ENCODE assay signal across 26 cellular contexts in genomic region chr3:134474956-134475355, GRCh38. TPM values are rescaled to one million over a fixed set of nuclear protein-coding genes. Genes with fewer than 3 reads are reported as not detected.
DNase-seq lines count a peak whose midpoint lies in the region; ATAC-seq, FAIRE-seq and TF ChIP-seq lines count a peak whose summit lies in the region.
"Had no signal": no experiment of that assay in that cellular context is flagged by ENCODE, and none has a peak within 500 bp of the region (broad histone marks: within the 10 kb centered on the region; RNA-seq: fewer than 3 reads in every experiment).

No MANE protein-coding gene starts in this region.

- intact Hi-C loops in HepG2 (cut with micrococcal nuclease; ENCODE audit: unreplicated experiment) (loop anchor here (1.0 to 5.0 kb wide), 5 partner anchors 26 to 263 kb away; no protein-coding TSS in a partner anchor), posterior cingulate gyrus (cut with DNase I) (loop anchor here (1.0 to 10.0 kb wide), 6 partner anchors 98 to 550 kb away; no protein-coding TSS in a partner anchor)

- H3K27ac ChIP-seq in RWPE1 (peak overlapping the region; percentile 57), HepG2 (ENCODE audit: extremely low read length, insufficient read depth, low read length) (no peak overlapping the region)
- H3K27ac ChIP-seq: C4-2B, SJSA1 had no signal

- no peak for DNase-seq in RWPE1 (ENCODE audit: low spot score)
- DNase-seq in chondrocyte (ENCODE audit: low spot score) = no peak
- no peak for DNase-seq in HepG2 (ENCODE audit: low spot score)
- no peak for DNase-seq in DMS 273 (lab: John Stamatoyannopoulos, UW; ENCODE audit: unreplicated experiment)
- DNase-seq in LoVo (ENCODE audit: low spot score) = no peak
- DNase-seq in posterior cingulate gyrus = no peak
- DNase-seq in stimulated activated CD4-positive, alpha-beta T cell treated with anti-CD3 and anti-CD28 coated beads, Interleukin-4, amount 100 ng/mL, for 1 hour = no peak
- DNase-seq: Calu3; CD8-positive, alpha-beta memory T cell; DMS53; GOT3; Karpas-422; MV-4-11; NCI-H1105 treated with DMSO at 0.1 percent for 48 hours; NCI-H2029; NCI-H446 treated with DMSO at 0.1 percent for 48 hours; NCI-H526; NCI-H82; NK-92 treated with Interleukin-12 subunit alpha and Interleukin-12 subunit beta, amount 100 ng/mL, for 24 hours; PC-3; Right ventricle myocardium superior had no signal

- TF ChIP-seq POLR2A in HepG2 (IDR thresholded peaks at IDR 0.05; ENCODE audit: insufficient read depth in 1 of 2, low read depth in 2 of 2, low read length in 2 of 2) = no peak

- H3K27ac Mint-ChIP-seq in chondrocyte (ENCODE audit: unreplicated experiment) = peak overlapping the region; percentile 62
- H3K27ac Mint-ChIP-seq: B cell had no signal

- H3K27me3 Mint-ChIP-seq in chondrocyte (ENCODE audit: low read depth) = no peaks in the 10 kb centered on the region
- H3K27me3 Mint-ChIP-seq: B cell; CD8-positive, alpha-beta memory T cell had no signal

- no peak overlapping the region for H3K4me3 ChIP-seq in HepG2 (replicated peaks in 1 of 3; ENCODE audit: insufficient read depth in 1 of 3, low read depth in 2 of 3, low read length in 3 of 3)
- H3K4me3 ChIP-seq: GM12878, HAP-1, SJSA1 had no signal

- no peaks in the 10 kb centered on the region for H4K20me1 ChIP-seq in HepG2 (ENCODE audit: insufficient read depth, low read length)

- TF ChIP-seq EP300 in HepG2 (IDR thresholded peaks at IDR 0.05; ENCODE audit: low read depth in 2 of 2, low read length in 2 of 2) (no peak), HepG2 (CRISPR knock-in tag; IDR thresholded peaks at IDR 0.05; ENCODE audit: borderline replicate concordance) (no peak)

- FAIRE-seq in HepG2 (lab: Jason Lieb, UNC) = peak; percentile 52
- FAIRE-seq: GM12878 had no signal

- H3K9me3 ChIP-seq in HepG2 (ENCODE audit: low read length) = no peaks in the 10 kb centered on the region
- H3K9me3 ChIP-seq: HAP-1, SJSA1 had no signal

- 77% methylated on average over 5 of the region's 5 CpGs for WGBS in HepG2 (ENCODE audit: low lambda C conversion rate)

- POLR2A ChIA-PET in RWPE1 (lab: Yijun Ruan, JAX; ENCODE audit: low non-redundant PET) = no interaction called here
- POLR2A ChIA-PET in HepG2 (lab: Yijun Ruan, JAX) = interaction anchor here (1.5 kb wide), 1 partner anchor 166 kb away, joined by 4 read pairs; no protein-coding TSS in a partner anchor

- no peak for TF ChIP-seq CTCF in RWPE1 (conservative IDR thresholded peaks at IDR 0.05; ENCODE audit: low read depth)
- no peak for TF ChIP-seq CTCF in chondrocyte (IDR thresholded peaks at IDR 0.05)
- no peak for TF ChIP-seq CTCF in HepG2 (CRISPR knock-in tag; IDR thresholded peaks at IDR 0.05)

- no TSS peak for BruUV-seq in HepG2 (replicated peaks; lab: Mats Ljungman, UMichigan)

- no peaks in the 10 kb centered on the region for H3K79me2 ChIP-seq in HepG2 (ENCODE audit: insufficient read depth, low read length)

- peaks cover 30% of the 10 kb centered on the region for H3K4me1 ChIP-seq in HepG2 (ENCODE audit: insufficient read depth, low read length)

- peaks cover 5% of the 10 kb centered on the region for H3K36me3 Mint-ChIP-seq in chondrocyte (ENCODE audit: low read depth)

- in situ Hi-C loops in HepG2 (cut with HindIII; ENCODE audit: extremely low pct_ligation_motif_present, low pct_unique_long_range_greater_than_20kb) = loop anchor here (5.0 to 10.0 kb wide), 3 partner anchors 103 to 260 kb away; partner anchors contain the start of gene AMOTL2

- no peaks in the 10 kb centered on the region for H3K9me3 Mint-ChIP-seq in chondrocyte (ENCODE audit: low read depth)
- H3K9me3 Mint-ChIP-seq: CD8-positive, alpha-beta memory T cell had no signal

- no peak for TF ChIP-seq RAD21 in HepG2 (CRISPR knock-in tag; IDR thresholded peaks at IDR 0.05)

- peaks cover 0 to 31% of the 10 kb centered on the region in 2 experiments; a peak in 4 of 5 replicates for H3K36me3 ChIP-seq in HepG2 (replicated peaks in 1 of 2; ENCODE audit: control insufficient read depth in 1 of 2, insufficient read depth in 2 of 2, low read length in 2 of 2)

- no peak overlapping the region for H3K9ac ChIP-seq in HepG2 (ENCODE audit: insufficient read depth, low read depth, low read length)

- CTCF ChIA-PET in RWPE1 (lab: Yijun Ruan, JAX) (interaction anchor here (0.6 to 3.5 kb wide), 5 partner anchors 63 to 277 kb away, joined by 3 to 25 read pairs (median 3); no protein-coding TSS in a partner anchor), HepG2 (lab: Yijun Ruan, JAX; ENCODE audit: low intra/inter-chr PET ratio, low total read pairs) (interaction anchor here (2.6 kb wide), 1 partner anchor 166 kb away, joined by 48 read pairs; no protein-coding TSS in a partner anchor)

- no peak for ATAC-seq in HepG2
- ATAC-seq: GM12878, PC-3 had no signal

- H3K4me3 Mint-ChIP-seq in chondrocyte (ENCODE audit: unreplicated experiment) = no peak overlapping the region
- H3K4me3 Mint-ChIP-seq: B cell; CD8-positive, alpha-beta memory T cell had no signal

- no peak overlapping the region for H3K4me2 ChIP-seq in HepG2 (ENCODE audit: low read depth, low read length)

- no peak overlapping the region for H2AFZ ChIP-seq in HepG2 (ENCODE audit: low read length)

- H3K27me3 ChIP-seq in HepG2 (ENCODE audit: control insufficient read depth in 1 of 2, insufficient read depth in 2 of 2, low read length in 2 of 2) = no peaks in the 10 kb centered on the region
- H3K27me3 ChIP-seq: SJSA1 had no signal

- peaks cover 47% of the 10 kb centered on the region for H3K4me1 Mint-ChIP-seq in chondrocyte (ENCODE audit: low read depth)
- H3K4me1 Mint-ChIP-seq: B cell had no signal

RNA-seq across cellular contexts. Expression of gene ANAPC13, which starts 10.8 kb away (rescaled TPM):
- total RNA-seq in chondrocyte (66.8 to 86.0 TPM (median 81.3 TPM) in 3 replicates), HepG2 (2016; rRNA removed; fragmentation: Illumina TruSeq; extraction: Trizol) (69.1 and 95.1 TPM in 2 replicates)
- 28.8 and 29.6 TPM in 2 replicates for total RNA-seq in HepG2 (2016; cell fraction: cytosol; rRNA removed; fragmentation: Illumina TruSeq; extraction: Trizol; ENCODE audit: low read depth)
- 65.5 and 97.5 TPM in 2 replicates for total RNA-seq in HepG2 (2016; cell fraction: insoluble cytoplasmic fraction; rRNA removed; fragmentation: Illumina TruSeq; extraction: Trizol)
- 66.9 and 68.5 TPM in 2 replicates for total RNA-seq in HepG2 (2016; cell fraction: membrane; rRNA removed; fragmentation: Illumina TruSeq; extraction: Trizol)
- total RNA-seq in HepG2 (2016; cell fraction: nucleus; rRNA removed; fragmentation: Illumina TruSeq; extraction: Trizol) = 35.2 and 41.2 TPM in 2 replicates
- polyA plus RNA-seq in HepG2 (2011; rRNA removed) = 30.1 and 48.7 TPM in 2 replicates
- polyA plus RNA-seq in HepG2 (2011; cell fraction: cytosol; rRNA removed) = 25.8 and 39.9 TPM in 2 replicates
- polyA plus RNA-seq in HepG2 (2011; cell fraction: nucleus; rRNA removed) = 8.8 and 11.8 TPM in 2 replicates
- 49.7 and 63.1 TPM in 2 replicates for polyA plus RNA-seq in HepG2 (2012)
- 39.1 and 56.3 TPM in 2 replicates for polyA plus RNA-seq in HepG2 (2016; cell fraction: cytosol; fragmentation: Illumina TruSeq; extraction: Trizol; ENCODE audit: low read depth)
- polyA plus RNA-seq in HepG2 (2016; cell fraction: insoluble cytoplasmic fraction; fragmentation: Illumina TruSeq; extraction: Trizol; ENCODE audit: low read depth) = 131 and 136 TPM in 2 replicates
- polyA plus RNA-seq in HepG2 (2016; cell fraction: membrane; fragmentation: Illumina TruSeq; extraction: Trizol; ENCODE audit: low read depth) = 79.6 and 85.2 TPM in 2 replicates
- 57.6 and 59.2 TPM in 2 replicates for polyA plus RNA-seq in HepG2 (2016; cell fraction: nucleus; fragmentation: Illumina TruSeq; extraction: Trizol; ENCODE audit: insufficient read depth, low read depth)
- 7.5 and 12.4 TPM in 2 replicates for polyA minus RNA-seq in HepG2 (2011; rRNA and poly(A)+ RNA removed; ENCODE audit: low replicate concordance)
- polyA minus RNA-seq in HepG2 (2011; cell fraction: cytosol; rRNA and poly(A)+ RNA removed) = 15.1 and 18.6 TPM in 2 replicates
- polyA minus RNA-seq in HepG2 (2011; cell fraction: nucleus; rRNA and poly(A)+ RNA removed) = 26.4 and 28.3 TPM in 2 replicates

RNA-seq across cellular contexts. Expression of gene CEP63, which starts 10.9 kb away (rescaled TPM):
- total RNA-seq in chondrocyte (23.2 to 25.5 TPM (median 24.8 TPM) in 3 replicates), HepG2 (2016; rRNA removed; fragmentation: Illumina TruSeq; extraction: Trizol) (18.4 and 25.6 TPM in 2 replicates)
- 7.5 and 9.5 TPM in 2 replicates for total RNA-seq in HepG2 (2016; cell fraction: cytosol; rRNA removed; fragmentation: Illumina TruSeq; extraction: Trizol; ENCODE audit: low read depth)
- total RNA-seq in HepG2 (2016; cell fraction: insoluble cytoplasmic fraction; rRNA removed; fragmentation: Illumina TruSeq; extraction: Trizol) = 19.5 and 23.0 TPM in 2 replicates
- total RNA-seq in HepG2 (2016; cell fraction: membrane; rRNA removed; fragmentation: Illumina TruSeq; extraction: Trizol) = 16.9 and 19.2 TPM in 2 replicates
- total RNA-seq in HepG2 (2016; cell fraction: nucleus; rRNA removed; fragmentation: Illumina TruSeq; extraction: Trizol) = 15.5 and 17.1 TPM in 2 replicates
- 7.0 and 7.2 TPM in 2 replicates for polyA plus RNA-seq in HepG2 (2011; rRNA removed)
- polyA plus RNA-seq in HepG2 (2011; cell fraction: cytosol; rRNA removed) = 2.9 and 4.4 TPM in 2 replicates
- 4.1 and 20.5 TPM in 2 replicates for polyA plus RNA-seq in HepG2 (2011; cell fraction: nucleus; rRNA removed)
- 16.1 and 22.5 TPM in 2 replicates for polyA plus RNA-seq in HepG2 (2012)
- polyA plus RNA-seq in HepG2 (2016; cell fraction: cytosol; fragmentation: Illumina TruSeq; extraction: Trizol; ENCODE audit: low read depth) = 7.0 and 8.2 TPM in 2 replicates
- 26.6 and 31.1 TPM in 2 replicates for polyA plus RNA-seq in HepG2 (2016; cell fraction: insoluble cytoplasmic fraction; fragmentation: Illumina TruSeq; extraction: Trizol; ENCODE audit: low read depth)
- 13.3 and 15.5 TPM in 2 replicates for polyA plus RNA-seq in HepG2 (2016; cell fraction: membrane; fragmentation: Illumina TruSeq; extraction: Trizol; ENCODE audit: low read depth)
- 21.6 and 23.0 TPM in 2 replicates for polyA plus RNA-seq in HepG2 (2016; cell fraction: nucleus; fragmentation: Illumina TruSeq; extraction: Trizol; ENCODE audit: insufficient read depth, low read depth)
- polyA minus RNA-seq in HepG2 (2011; rRNA and poly(A)+ RNA removed; ENCODE audit: low replicate concordance) = 7.3 and 7.5 TPM in 2 replicates
- 4.5 and 5.5 TPM in 2 replicates for polyA minus RNA-seq in HepG2 (2011; cell fraction: cytosol; rRNA and poly(A)+ RNA removed)
- 32.3 and 43.6 TPM in 2 replicates for polyA minus RNA-seq in HepG2 (2011; cell fraction: nucleus; rRNA and poly(A)+ RNA removed)
